ENCODE assay signal across 8 cellular contexts in the genomic region with DNA sequence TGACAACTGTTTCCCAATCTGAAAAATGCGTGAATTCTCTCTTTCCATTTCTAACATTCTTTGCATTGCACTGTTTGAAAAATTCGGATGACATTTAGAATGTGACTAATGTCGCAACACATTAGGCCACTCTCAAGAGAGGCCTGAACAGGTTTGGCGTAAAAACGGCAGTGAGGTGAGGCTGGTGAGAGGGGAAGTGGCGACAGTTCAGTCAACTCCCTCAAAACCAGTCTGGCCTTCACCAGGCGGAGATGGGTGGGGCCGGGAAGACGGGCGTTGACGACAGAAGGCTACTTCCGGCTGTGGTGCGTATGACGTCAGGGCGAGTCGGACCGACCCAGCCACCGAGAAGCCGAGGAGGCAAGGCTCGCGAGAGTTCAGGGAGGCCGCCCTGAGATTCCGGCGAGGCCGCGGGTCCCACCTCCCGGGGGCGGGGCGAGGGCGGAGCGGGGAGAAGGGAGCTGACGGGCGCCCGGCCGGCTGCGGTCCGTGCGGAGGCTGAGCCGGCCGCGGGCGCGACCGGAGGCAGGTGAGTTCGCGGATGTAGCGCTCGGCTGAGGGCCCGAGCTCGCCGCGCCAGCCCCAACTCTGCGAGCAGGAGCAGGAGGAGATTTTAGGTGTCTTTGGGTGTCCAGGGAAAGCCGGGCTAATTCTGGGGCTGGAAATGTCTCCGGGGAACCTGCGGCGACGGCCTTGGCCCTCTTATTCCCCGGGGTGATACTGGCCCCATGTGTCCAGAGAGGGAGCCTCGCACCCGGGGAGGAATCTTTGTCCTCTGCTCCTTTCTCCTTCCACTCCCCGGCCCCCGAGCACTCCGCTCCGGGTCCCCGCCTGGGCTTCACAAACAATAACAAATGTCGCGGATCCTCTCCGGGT. TPM values are rescaled to one million over a fixed set of nuclear protein-coding genes. Genes with fewer than 3 reads are reported as not detected.
DNase-seq lines count a peak whose midpoint lies in the region; TF ChIP-seq lines count a peak whose summit lies in the region.

A gene (plus strand): TSS at position 483 of the 876 bp plus-strand sequence. CDS start 53,435 bp downstream, outside the sequence.

- DNase-seq in GDM1 (lab: John Stamatoyannopoulos, UW) = peak; percentile 87
- peak; percentile 99 for DNase-seq in H9
- DNase-seq in M059J (ENCODE audit: low read depth) = peak; percentile 94
- peak; percentile 93 for DNase-seq in SIG-M5 treated with dmso at 0.1 percent for 504 hours (lab: John Stamatoyannopoulos, UW; ENCODE audit: unreplicated experiment)
- DNase-seq in activated gamma-delta T cell treated with anti-CD3 and anti-CD28 coated beads, Interleukin-2, amount 50 U/mL, for 16 hours (ENCODE audit: low read depth) = peak; percentile 94
- peak; percentile 94 to 98 for DNase-seq in foreskin fibroblast
- peak; percentile 96 for DNase-seq in neural progenitor cell (ENCODE audit: low spot score)
- DNase-seq in stromal cell of bone marrow (ENCODE audit: low read depth) = peak; percentile 92

- no peak within 1 kb of the TSS for H3K27ac ChIP-seq in H9 (ENCODE audit: insufficient read length, low read depth, low read length)
- H3K27ac ChIP-seq in neural progenitor cell = no peak within 1 kb of the TSS

- H2AFZ ChIP-seq in H9 (ENCODE audit: low read length) (peak within 1 kb of the TSS; percentile 98), neural progenitor cell (replicated peaks) (peak within 1 kb of the TSS; percentile 85)

- H2BK15ac ChIP-seq in H9 (ENCODE audit: low read depth, low read length) = no peak within 1 kb of the TSS

- H3K4me3 Mint-ChIP-seq in H9 = peak within 1 kb of the TSS; percentile 95 to 99
- peak within 1 kb of the TSS; percentile 100 for H3K4me3 Mint-ChIP-seq in neural progenitor cell

- no peak within 1 kb of the TSS for H3T11ph ChIP-seq in H9 (ENCODE audit: low read length)

- peak within 1 kb of the TSS; percentile 80 for H3K14ac ChIP-seq in H9 (ENCODE audit: insufficient read depth, low read length)

- H3K4me1 ChIP-seq in H9 (ENCODE audit: insufficient read depth, low read length) (no peaks in the 10 kb centered on the region), neural progenitor cell (peaks cover 21% of the 10 kb centered on the region)

- H3K4me1 Mint-ChIP-seq in H9 (peaks cover 19 to 20% of the 10 kb centered on the region in 2 experiments), neural progenitor cell (peaks cover 20% of the 10 kb centered on the region)

- H3K9me3 Mint-ChIP-seq in H9 = no peaks in the 10 kb centered on the region
- no peaks in the 10 kb centered on the region for H3K9me3 Mint-ChIP-seq in neural progenitor cell

- no peak within 1 kb of the TSS for H2AK5ac ChIP-seq in H9 (ENCODE audit: insufficient read length, low read length)

- no peaks in the 10 kb centered on the region for H3K36me3 ChIP-seq in neural progenitor cell

- H3K4me2 ChIP-seq in H9 (ENCODE audit: insufficient read depth, insufficient read length, low read length) (peak within 1 kb of the TSS; percentile 85), neural progenitor cell (peak within 1 kb of the TSS; percentile 98)

- no peak within 1 kb of the TSS for H3K23ac ChIP-seq in H9 (ENCODE audit: insufficient read length, low read depth, low read length)

- H3K4ac ChIP-seq in H9 (ENCODE audit: low read depth, low read length) = no peak within 1 kb of the TSS; the same call in 1 of the 2 replicates

- H2BK5ac ChIP-seq in H9 (ENCODE audit: insufficient read length, low read length) = no peak within 1 kb of the TSS

- H3K27ac Mint-ChIP-seq in H9 = peak within 1 kb of the TSS; percentile 71 to 98 (median 96)
- H3K27ac Mint-ChIP-seq in neural progenitor cell = peak within 1 kb of the TSS; percentile 97

- H2BK20ac ChIP-seq in H9 (ENCODE audit: low read depth, low read length, poor library complexity, severe bottlenecking) = no peak within 1 kb of the TSS

- H4K91ac ChIP-seq in H9 (ENCODE audit: insufficient read length, low read depth, low read length) = no peak within 1 kb of the TSS

- peak within 1 kb of the TSS; percentile 82 for H3K9ac ChIP-seq in H9 (ENCODE audit: extremely low read depth, insufficient read length, low read length)
- H3K9ac ChIP-seq in neural progenitor cell = peak within 1 kb of the TSS; percentile 71

- H3K4me3 ChIP-seq in foreskin fibroblast (ENCODE audit: low read depth in 1 of 2, low read length in 2 of 2) (peak within 1 kb of the TSS; percentile 77), neural progenitor cell (peak within 1 kb of the TSS; percentile 71)

- peak within 1 kb of the TSS; percentile 71 for H3K18ac ChIP-seq in H9 (ENCODE audit: insufficient read length, low read depth, low read length)

- H3K27me3 ChIP-seq in H9 (ENCODE audit: insufficient read depth, low read length) (no peaks in the 10 kb centered on the region), neural progenitor cell (no peaks in the 10 kb centered on the region)

- no peaks in the 10 kb centered on the region for H3K23me2 ChIP-seq in H9 (ENCODE audit: insufficient read length, low read depth, low read length, poor library complexity, severe bottlenecking)

- H3K36me3 Mint-ChIP-seq in H9 (ENCODE audit: insufficient read depth in 1 of 3, low read depth in 3 of 3) (peaks cover 0 to 6% (median 3%) of the 10 kb centered on the region in 3 experiments; a peak in 3 of 7 replicates), neural progenitor cell (peaks cover 6% of the 10 kb centered on the region)

- peaks cover 16% of the 10 kb centered on the region for H3F3A ChIP-seq in neural progenitor cell (ENCODE audit: low read depth)

- H3K79me1 ChIP-seq in H9 (ENCODE audit: insufficient read depth, low read depth, low read length, poor library complexity, severe bottlenecking) = peaks cover 3% of the 10 kb centered on the region

- no peak within 1 kb of the TSS for H3K56ac ChIP-seq in H9 (ENCODE audit: insufficient read length, low read depth, low read length)

- H4K20me1 ChIP-seq in H9 (ENCODE audit: control insufficient read depth, insufficient read depth, insufficient read length) (no peaks in the 10 kb centered on the region), neural progenitor cell (ENCODE audit: low read depth) (peaks cover 26% of the 10 kb centered on the region)

- H2BK120ac ChIP-seq in H9 (ENCODE audit: low read depth, low read length, poor library complexity, severe bottlenecking) = no peak within 1 kb of the TSS

- no peaks in the 10 kb centered on the region for H3K9me3 ChIP-seq in H9 (ENCODE audit: control insufficient read depth, low read depth, low read length)
- no peaks in the 10 kb centered on the region for H3K9me3 ChIP-seq in neural progenitor cell (ENCODE audit: low read depth)

- no peak within 1 kb of the TSS for H4K5ac ChIP-seq in H9 (ENCODE audit: insufficient read length, low read depth, low read length)

- no peak within 1 kb of the TSS for H4K8ac ChIP-seq in H9 (replicated peaks; ENCODE audit: insufficient read length, low read depth, low read length)

- peaks cover 6% of the 10 kb centered on the region; the same call in 1 of the 2 replicates for H3K79me2 ChIP-seq in H9 (ENCODE audit: insufficient read depth, low read length)
- H3K79me2 ChIP-seq in neural progenitor cell (ENCODE audit: low read depth) = peaks cover 46% of the 10 kb centered on the region

- H3K27me3 Mint-ChIP-seq in H9 (ENCODE audit: low read depth) (no peaks in the 10 kb centered on the region), neural progenitor cell (ENCODE audit: insufficient read depth, low read depth) (peaks cover 4% of the 10 kb centered on the region)

- no peak within 1 kb of the TSS for H2BK12ac ChIP-seq in H9 (ENCODE audit: insufficient read length, low read depth, low read length)

- WGBS in H9 (ENCODE audit: extremely low coverage, insufficient read length, low lambda C conversion rate) = no CpG with 5 or more reads among the region's 69 CpGs

- peak; percentile 32; the same call in 2 of the 3 replicates for TF ChIP-seq CTCF in H9 (conservative IDR thresholded peaks at IDR 0.05)
- peak; percentile 35 for TF ChIP-seq CTCF in foreskin fibroblast (IDR thresholded peaks at IDR 0.05; ENCODE audit: low read depth, low read length)
- peak; percentile 22 for TF ChIP-seq CTCF in neural progenitor cell (IDR thresholded peaks at IDR 0.05)

RNA-seq across cellular contexts. Expression of the gene that starts here (rescaled TPM):
- total RNA-seq in H9 (2021) (44.9 and 47.9 TPM in 2 replicates), neural progenitor cell (ENCODE audit: low replicate concordance) (40.4 and 62.6 TPM in 2 replicates)
- total RNA-seq in M059J (2014; rRNA removed; shearing (Covaris generic)) = 13.4 and 23.6 TPM in 2 replicates
